ENCODE assay signal across 28 cellular contexts in genomic region chr9:93623736-93624135, GRCh38.
"Had no signal": no experiment of that assay in that cellular context is flagged by ENCODE, and none has a peak within 500 bp of the region (broad histone marks: within the 10 kb centered on the region; RNA-seq: fewer than 3 reads in every experiment).

No MANE protein-coding gene starts in this region.

- ATAC-seq: naive thymus-derived CD8-positive, alpha-beta T cell; pancreas; right cardiac atrium; right lobe of liver; stimulated activated naive B cell treated with anti-CD40 and anti-IgM and Interleukin-4, amounts not matched to agents 10 μg/mL and 1 μg/mL and 100 μg/mL, for 72 hours; upper lobe of right lung had no signal

- H3K4me1 ChIP-seq: upper lobe of right lung had no signal

- H3K9me3 ChIP-seq: pancreas, prostate gland, right lobe of liver, thyroid gland, upper lobe of right lung had no signal

- H3K27me3 ChIP-seq: neutrophil, pancreas, right lobe of liver, sigmoid colon, stomach, thyroid gland, tibial nerve, upper lobe of right lung, uterus had no signal

- H3K9me3 Mint-ChIP-seq: natural killer cell treated with Interleukin-12 subunit alpha and Interleukin-12 subunit beta and Interleukin-15 and Interleukin-18, amount 100 ng/mL, for 72 hours had no signal

- H3K36me3 Mint-ChIP-seq: stimulated activated effector memory CD8-positive, alpha-beta T cell treated with anti-CD3 and anti-CD28 coated beads, Interleukin-12 subunit alpha, Interleukin-12 subunit beta, amount 100 ng/mL, for 72 hours had no signal

- H3K4me3 ChIP-seq: pancreas, prostate gland, right lobe of liver, sigmoid colon, stomach, thoracic aorta, thyroid gland, tibial nerve, upper lobe of right lung, uterus had no signal

- H3K4me3 Mint-ChIP-seq: naive thymus-derived CD8-positive, alpha-beta T cell; natural killer cell treated with Interleukin-12 subunit alpha and Interleukin-12 subunit beta and Interleukin-15 and Interleukin-18, amount 100 ng/mL, for 72 hours; nephron progenitor cell; neural crest cell; stimulated activated effector memory CD8-positive, alpha-beta T cell treated with anti-CD3 and anti-CD28 coated beads, Interleukin-12 subunit alpha, Interleukin-12 subunit beta, amount 100 ng/mL, for 72 hours; stimulated activated naive B cell treated with anti-CD40 and anti-IgM and Interleukin-4, amounts not matched to agents 10 μg/mL and 1 μg/mL and 100 μg/mL, for 72 hours; stimulated activated naive CD8-positive, alpha-beta T cell treated with anti-CD3 and anti-CD28 coated beads, Interleukin-15, Interleukin-2, amounts not matched to agents 100 ng/mL and 50 ng/mL, for 24 hours; type B pancreatic cell had no signal

- H3K27ac ChIP-seq: neutrophil, pancreas, prostate gland, right lobe of liver, sigmoid colon, stomach, thoracic aorta, thyroid gland, tibial nerve, upper lobe of right lung, uterus had no signal

- H3K36me3 ChIP-seq: neutrophil, pancreas, prostate gland, right lobe of liver, sigmoid colon, stomach, thoracic aorta, thyroid gland, tibial nerve, upper lobe of right lung, uterus had no signal

- H3K27me3 Mint-ChIP-seq: naive thymus-derived CD8-positive, alpha-beta T cell; natural killer cell treated with Interleukin-12 subunit alpha and Interleukin-12 subunit beta and Interleukin-15 and Interleukin-18, amount 100 ng/mL, for 72 hours; stimulated activated naive B cell treated with anti-CD40 and anti-IgM and Interleukin-4, amounts not matched to agents 10 μg/mL and 1 μg/mL and 100 μg/mL, for 72 hours; stimulated activated naive CD8-positive, alpha-beta T cell treated with anti-CD3 and anti-CD28 coated beads, Interleukin-15, Interleukin-2, amounts not matched to agents 100 ng/mL and 50 ng/mL, for 24 hours; type B pancreatic cell had no signal

- DNase-seq: naive thymus-derived CD8-positive, alpha-beta T cell; nephron progenitor cell; nucleus accumbens; pancreas; retina; right cardiac atrium; right lobe of liver; sigmoid colon; small intestine; stimulated activated CD4-positive, alpha-beta T cell treated with anti-CD3 and anti-CD28 coated beads, Interleukin-15, amount 100 ng/mL, for 24 hours; stimulated activated CD4-positive, alpha-beta T cell treated with anti-CD3 and anti-CD28 coated beads, Interleukin-2, amount 100 ng/mL, for 24 hours; stimulated activated CD4-positive, alpha-beta T cell treated with anti-CD3 and anti-CD28 coated beads, Interleukin-2, amount 100 ng/mL, for 48 hours; stimulated activated CD4-positive, alpha-beta T cell treated with anti-CD3 and anti-CD28 coated beads, Interleukin-4, amount 100 ng/mL, for 24 hours; stimulated activated naive B cell treated with anti-CD40 and anti-IgM and Interleukin-4, amounts not matched to agents 10 μg/mL and 1 μg/mL and 100 μg/mL, for 72 hours; stimulated activated naive CD4-positive, alpha-beta T cell treated with Interleukin-2 at 50 U/mL for 16 hours; stomach; thyroid gland; upper lobe of right lung; uterus had no signal

- H3K27ac Mint-ChIP-seq: natural killer cell treated with Interleukin-12 subunit alpha and Interleukin-12 subunit beta and Interleukin-15 and Interleukin-18, amount 100 ng/mL, for 72 hours; nephron progenitor cell; stimulated activated naive B cell treated with anti-CD40 and anti-IgM and Interleukin-4, amounts not matched to agents 10 μg/mL and 1 μg/mL and 100 μg/mL, for 72 hours; stimulated activated naive CD8-positive, alpha-beta T cell treated with anti-CD3 and anti-CD28 coated beads, Interleukin-15, Interleukin-2, amounts not matched to agents 100 ng/mL and 50 ng/mL, for 24 hours had no signal

- H3K4me1 Mint-ChIP-seq: nephron progenitor cell had no signal
